Comparison of ENCODE assay signal across 21 cellular contexts in the genomic region with DNA sequence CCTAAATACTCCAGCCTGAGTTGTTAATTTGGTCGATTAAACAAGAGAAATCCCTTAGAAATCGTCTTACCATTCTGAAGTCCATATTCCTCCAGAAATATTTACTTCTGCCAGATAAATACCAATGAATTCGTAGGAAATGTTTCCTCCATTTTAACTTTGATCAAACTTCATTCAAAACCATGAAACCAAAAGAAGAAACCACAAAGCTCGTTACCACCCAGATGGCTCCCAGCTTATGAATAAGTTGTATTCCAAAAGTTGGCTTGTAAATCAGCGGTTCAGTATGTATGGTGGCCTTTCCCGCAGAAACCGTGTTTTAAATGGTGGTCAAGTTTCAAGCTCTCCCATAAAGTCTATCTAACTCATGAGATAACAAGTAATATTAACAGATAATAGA.
DNase-seq lines count a peak whose midpoint lies in the region; ATAC-seq and TF ChIP-seq lines count a peak whose summit lies in the region.
"Had no signal": no experiment of that assay in that cellular context is flagged by ENCODE, and none has a peak within 500 bp of the region (broad histone marks: within the 10 kb centered on the region; RNA-seq: fewer than 3 reads in every experiment).

No MANE protein-coding gene starts in this region.

- no peaks in the 10 kb centered on the region for H3K27me3 Mint-ChIP-seq in T-helper 2 cell treated with Interferon-gamma antibody and Interleukin-4, amounts not matched to agents 5 μg/mL and 100 μg/mL, for 36 hours (ENCODE audit: low read depth)
- no peaks in the 10 kb centered on the region for H3K27me3 Mint-ChIP-seq in CD4-positive, alpha-beta T cell
- no peaks in the 10 kb centered on the region for H3K27me3 Mint-ChIP-seq in activated CD4-positive, alpha-beta memory T cell treated with anti-CD3 and anti-CD28 coated beads for 36 hours
- H3K27me3 Mint-ChIP-seq: brain had no signal

- intact Hi-C loops in CD4-positive, alpha-beta T cell (cut with DNase I, micrococcal nuclease) = no loop called here
- intact Hi-C loops in activated CD4-positive, alpha-beta memory T cell treated with anti-CD3 and anti-CD28 coated beads for 36 hours (cut with micrococcal nuclease) = no loop called here
- intact Hi-C loops in left ventricle myocardium inferior (cut with micrococcal nuclease) = no loop called here

- POLR2A ChIA-PET in CD4-positive, alpha-beta T cell (lab: Charles Lee) = interaction anchor here (0.6 to 2.9 kb wide), 17 partner anchors 9 to 159 kb away, joined by 3 to 12 read pairs (median 5); a partner anchor contains a TSS
- POLR2A ChIA-PET in activated CD4-positive, alpha-beta memory T cell treated with anti-CD3 and anti-CD28 coated beads for 36 hours (lab: Charles Lee) = interaction anchor here (0.7 to 1.6 kb wide), 3 partner anchors 19 to 35 kb away, joined by 3 to 4 read pairs (median 3); no protein-coding TSS in a partner anchor

- peaks cover 65% of the 10 kb centered on the region for H3K4me1 Mint-ChIP-seq in T-helper 2 cell treated with Interferon-gamma antibody and Interleukin-4, amounts not matched to agents 5 μg/mL and 100 μg/mL, for 36 hours (ENCODE audit: low read depth)
- peaks cover 89% of the 10 kb centered on the region for H3K4me1 Mint-ChIP-seq in CD4-positive, alpha-beta T cell (ENCODE audit: low read depth)
- peaks cover 86% of the 10 kb centered on the region for H3K4me1 Mint-ChIP-seq in activated CD4-positive, alpha-beta memory T cell treated with anti-CD3 and anti-CD28 coated beads for 36 hours (ENCODE audit: low read depth)

- H3K27me3 ChIP-seq in CD4-positive, alpha-beta T cell (ENCODE audit: control insufficient read depth, insufficient read depth, low read length) = no peaks in the 10 kb centered on the region
- no peaks in the 10 kb centered on the region for H3K27me3 ChIP-seq in left ventricle myocardium inferior (ENCODE audit: low read depth)
- H3K27me3 ChIP-seq: foreskin keratinocyte, neural progenitor cell had no signal

- no peaks in the 10 kb centered on the region for H3K9me3 Mint-ChIP-seq in T-helper 2 cell treated with Interferon-gamma antibody and Interleukin-4, amounts not matched to agents 5 μg/mL and 100 μg/mL, for 36 hours
- no peaks in the 10 kb centered on the region for H3K9me3 Mint-ChIP-seq in CD4-positive, alpha-beta T cell
- H3K9me3 Mint-ChIP-seq in activated CD4-positive, alpha-beta memory T cell treated with anti-CD3 and anti-CD28 coated beads for 36 hours = no peaks in the 10 kb centered on the region
- H3K9me3 Mint-ChIP-seq: brain, neural progenitor cell had no signal

- no peaks in the 10 kb centered on the region for H3K36me3 Mint-ChIP-seq in T-helper 2 cell treated with Interferon-gamma antibody and Interleukin-4, amounts not matched to agents 5 μg/mL and 100 μg/mL, for 36 hours (ENCODE audit: low read depth)
- no peaks in the 10 kb centered on the region for H3K36me3 Mint-ChIP-seq in CD4-positive, alpha-beta T cell (ENCODE audit: low read depth)
- H3K36me3 Mint-ChIP-seq in activated CD4-positive, alpha-beta memory T cell treated with anti-CD3 and anti-CD28 coated beads for 36 hours = no peaks in the 10 kb centered on the region
- H3K36me3 Mint-ChIP-seq: brain, neural progenitor cell had no signal

- no peak overlapping the region for H3K4me3 ChIP-seq in left ventricle myocardium inferior
- H3K4me3 ChIP-seq: neural progenitor cell had no signal

- H3K4me1 ChIP-seq in left ventricle myocardium inferior = peaks cover 17% of the 10 kb centered on the region

- no peaks in the 10 kb centered on the region for H3K9me3 ChIP-seq in CD4-positive, alpha-beta T cell (ENCODE audit: control insufficient read depth, low read length)
- no peaks in the 10 kb centered on the region for H3K9me3 ChIP-seq in left ventricle myocardium inferior (replicated peaks)

- H3K27ac ChIP-seq in CD4-positive, alpha-beta T cell (ENCODE audit: low read depth, low read length) = peak overlapping the region; percentile 40
- no peak overlapping the region for H3K27ac ChIP-seq in left ventricle myocardium inferior (replicated peaks)
- H3K27ac ChIP-seq: foreskin keratinocyte, neural progenitor cell had no signal

- peak; percentile 33 for ATAC-seq in CD4-positive, alpha-beta T cell (ENCODE audit: poor library complexity)
- ATAC-seq: foreskin keratinocyte had no signal

- H3K36me3 ChIP-seq in left ventricle myocardium inferior = no peaks in the 10 kb centered on the region
- H3K36me3 ChIP-seq: neural progenitor cell had no signal

- peak overlapping the region; percentile 87 for H3K27ac Mint-ChIP-seq in T-helper 2 cell treated with Interferon-gamma antibody and Interleukin-4, amounts not matched to agents 5 μg/mL and 100 μg/mL, for 36 hours
- H3K27ac Mint-ChIP-seq in CD4-positive, alpha-beta T cell = peak overlapping the region; percentile 71
- peak overlapping the region; percentile 56 for H3K27ac Mint-ChIP-seq in activated CD4-positive, alpha-beta memory T cell treated with anti-CD3 and anti-CD28 coated beads for 36 hours

- CTCF ChIA-PET in CD4-positive, alpha-beta T cell (lab: Charles Lee) = interaction anchor here (1.2 to 8.2 kb wide), 5 partner anchors 9 to 153 kb away, joined by 3 to 57 read pairs (median 7); no protein-coding TSS in a partner anchor
- CTCF ChIA-PET in activated CD4-positive, alpha-beta memory T cell treated with anti-CD3 and anti-CD28 coated beads for 36 hours (lab: Charles Lee) = interaction anchor here (0.8 to 6.4 kb wide), 13 partner anchors 7 to 428 kb away, joined by 3 to 82 read pairs (median 4); no protein-coding TSS in a partner anchor

- peak overlapping the region; percentile 76 for H3K4me3 Mint-ChIP-seq in T-helper 2 cell treated with Interferon-gamma antibody and Interleukin-4, amounts not matched to agents 5 μg/mL and 100 μg/mL, for 36 hours
- peak overlapping the region; percentile 68 for H3K4me3 Mint-ChIP-seq in CD4-positive, alpha-beta T cell
- peak overlapping the region; percentile 7 for H3K4me3 Mint-ChIP-seq in activated CD4-positive, alpha-beta memory T cell treated with anti-CD3 and anti-CD28 coated beads for 36 hours
- H3K4me3 Mint-ChIP-seq: brain, neural progenitor cell had no signal

- DNase-seq in T-helper 2 cell treated with Interferon-gamma antibody and Interleukin-4, amounts not matched to agents 5 μg/mL and 100 μg/mL, for 36 hours (ENCODE audit: low spot score) = no peak
- DNase-seq in T-helper 2 cell (no peak), fibroblast of peridontal ligament (ENCODE audit: extremely low read depth) (peak; percentile 16), GDM1 (lab: John Stamatoyannopoulos, UW) (no peak), left ventricle myocardium inferior (no peak)
- DNase-seq in CD4-positive, alpha-beta T cell = no peak
- no peak for DNase-seq in activated CD4-positive, alpha-beta memory T cell treated with anti-CD3 and anti-CD28 coated beads for 36 hours
- DNase-seq in activated CD4-positive, CD25-positive, alpha-beta regulatory T cell (lab: John Stamatoyannopoulos, UW) = no peak
- DNase-seq: 8988T; activated CD8-positive, alpha-beta memory T cell treated with anti-CD3 and anti-CD28 coated beads for 24 hours; C1 segment of cervical spinal cord; cortex of kidney; DMS53; foreskin keratinocyte; hypothalamus; kidney; NCI-H1436; NCI-H748 treated with DMSO at 0.1 percent for 48 hours; stimulated activated CD8-positive, alpha-beta memory T cell treated with anti-CD3 and anti-CD28 coated beads, Interleukin-4, amount 100 ng/mL, for 48 hours had no signal

- TF ChIP-seq CTCF in CD4-positive, alpha-beta T cell (IDR thresholded peaks at IDR 0.05) = no peak
- no peak for TF ChIP-seq CTCF in left ventricle myocardium inferior (IDR thresholded peaks at IDR 0.05; ENCODE audit: borderline replicate concordance)

Comparison
In these comparisons a context has a peak if more than half of its experiments do, and no peak if none do; other contexts are left out.
1. H3K4me3 Mint-ChIP-seq: peak in every context shown above with its lines; median percentile 76 in T-helper 2 cell treated with Interferon-gamma antibody and Interleukin-4, amounts not matched to agents 5 μg/mL and 100 μg/mL, for 36 hours; 68 in CD4-positive, alpha-beta T cell; 7 in activated CD4-positive, alpha-beta memory T cell treated with anti-CD3 and anti-CD28 coated beads for 36 hours.